Comparison of ENCODE assay signal across 7 cellular contexts in genomic region chrX:12972867-12973560, GRCh38. TPM values are rescaled to one million over a fixed set of nuclear protein-coding genes. Genes with fewer than 3 reads are reported as not detected.
A peak's percentile ranks its signal among the peaks of the same experiment; 100 is the strongest.
DNase-seq lines count a peak whose midpoint lies in the region; ATAC-seq, FAIRE-seq and TF ChIP-seq lines count a peak whose summit lies in the region.

No MANE protein-coding gene starts in this region.

- peak overlapping the region; percentile 93 to 98 for H3K27ac Mint-ChIP-seq in T-cell

- peak overlapping the region; percentile 79 to 97 (median 94) for H3K4me3 Mint-ChIP-seq in T-cell

- CTCF ChIA-PET in T-cell (lab: Charles Lee): interaction anchor here (0.7 to 7.1 kb wide), 6 partner anchors 22 to 262 kb away, joined by 3 to 44 read pairs (median 4); no protein-coding TSS in a partner anchor

- no peaks in the 10 kb centered on the region for H3K27me3 ChIP-seq in small intestine (ENCODE audit: control insufficient read depth in 2 of 2, insufficient read depth in 2 of 2, low read length in 2 of 2)

- peak overlapping the region; percentile 88 for H3K4me3 ChIP-seq in GM12864 (ENCODE audit: low read depth, low read length)
- H3K4me3 ChIP-seq in fibroblast of mammary gland (ENCODE audit: control insufficient read depth, low read depth, low read length): peak overlapping the region; percentile 1
- peak overlapping the region in 1 of 2 donors; percentile 31 for H3K4me3 ChIP-seq in small intestine (ENCODE audit: low read depth in 1 of 2, low read length in 2 of 2)

- H3K9me3 ChIP-seq in small intestine (ENCODE audit: control insufficient read depth, low read depth): no peaks in the 10 kb centered on the region

- H3K36me3 ChIP-seq in small intestine (ENCODE audit: control insufficient read depth in 2 of 2, insufficient read depth in 2 of 2, low read length in 2 of 2): no peaks in the 10 kb centered on the region

- WGBS in small intestine, 3 donors: 48 to 76% (median 74%) methylated on average over 12 of the region's 12 CpGs

- H3K9me3 Mint-ChIP-seq in T-cell: no peaks in the 10 kb centered on the region

- H3K4me1 Mint-ChIP-seq in T-cell: peaks cover 34 to 70% (median 38%) of the 10 kb centered on the region in 3 donors

- no peak for FAIRE-seq in small intestine (lab: Jason Lieb, UNC)

- H3K36me3 Mint-ChIP-seq in T-cell: peaks cover 31% of the 10 kb centered on the region

- H3K27ac ChIP-seq in small intestine (ENCODE audit: low read depth in 1 of 2, low read length in 1 of 2): peak overlapping the region; percentile 6 to 99

- DNase-seq in GM12864 (ENCODE audit: low read depth): no peak
- DNase-seq in T-cell: no peak
- DNase-seq in fibroblast of mammary gland (ENCODE audit: low read depth): no peak
- DNase-seq in small intestine: no peak
- DNase-seq in NCI-H526 treated with DMSO at 0.1 percent for 48 hours (lab: John Stamatoyannopoulos, UW): no peak

- ATAC-seq in T-cell (replicated peaks in 1 of 4) (no peak), GM21447 (IDR thresholded peaks at IDR 0.05; ENCODE audit: unreplicated experiment) (no peak), HG03159 (IDR thresholded peaks at IDR 0.05; ENCODE audit: unreplicated experiment) (no peak)

- peaks cover 0 to 4% of the 10 kb centered on the region in 2 donors for H3K27me3 Mint-ChIP-seq in T-cell

- POLR2A ChIA-PET in T-cell (lab: Charles Lee): interaction anchor here (0.7 to 3.8 kb wide), 7 partner anchors 15 to 119 kb away, joined by 3 to 15 read pairs (median 5); no protein-coding TSS in a partner anchor

- H3K4me1 ChIP-seq in small intestine (ENCODE audit: control insufficient read depth in 2 of 2, insufficient read depth in 1 of 2, low read depth in 1 of 2, low read length in 1 of 2): no peaks in the 10 kb centered on the region

- TF ChIP-seq CTCF in GM12864 (IDR thresholded peaks at IDR 0.05; ENCODE audit: low read depth, low read length, missing control alignments) (no peak), fibroblast of mammary gland (conservative IDR thresholded peaks at IDR 0.05; ENCODE audit: control insufficient read depth, insufficient read depth, low read depth, low read length) (no peak)

RNA-seq across cellular contexts. Expression of gene TMSB4X, which starts 1.9 kb away (rescaled TPM):
- 1,000 to 10,000 TPM; 5,030 to 6,201 (median 5,880) TPM for total RNA-seq in T-cell
- polyA plus RNA-seq in small intestine: 1,000 to 10,000 TPM; 3,848 to 6,707 (median 4,907) TPM
